Comparison of ENCODE assay signal across 8 cellular contexts in genomic region chr5:178130576-178131445, GRCh38. TPM values are rescaled to one million over a fixed set of nuclear protein-coding genes. Genes with fewer than 3 reads are reported as not detected.
DNase-seq lines count a peak whose midpoint lies in the region; ATAC-seq and TF ChIP-seq lines count a peak whose summit lies in the region.

A gene with protein sequence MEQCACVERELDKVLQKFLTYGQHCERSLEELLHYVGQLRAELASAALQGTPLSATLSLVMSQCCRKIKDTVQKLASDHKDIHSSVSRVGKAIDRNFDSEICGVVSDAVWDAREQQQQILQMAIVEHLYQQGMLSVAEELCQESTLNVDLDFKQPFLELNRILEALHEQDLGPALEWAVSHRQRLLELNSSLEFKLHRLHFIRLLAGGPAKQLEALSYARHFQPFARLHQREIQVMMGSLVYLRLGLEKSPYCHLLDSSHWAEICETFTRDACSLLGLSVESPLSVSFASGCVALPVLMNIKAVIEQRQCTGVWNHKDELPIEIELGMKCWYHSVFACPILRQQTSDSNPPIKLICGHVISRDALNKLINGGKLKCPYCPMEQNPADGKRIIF (plus strand): TSS chr5:178131014. CDS start chr5:178138120, 7,106 bp downstream.

- DNase-seq in DMS153 treated with DMSO at 0.1 percent for 48 hours (lab: John Stamatoyannopoulos, UW; ENCODE audit: unreplicated experiment) (peak; percentile 20), HuH-7.5 (ENCODE audit: low spot score) (peak; percentile 89), RKO (ENCODE audit: low spot score) (peak; percentile 88), esophagus muscularis mucosa (ENCODE audit: extremely low spot score) (no peak)
- DNase-seq in activated T-cell treated with anti-CD3 and anti-CD28 coated beads, Interleukin-2, amount 50 U/mL, for 72 hours, result peak; percentile 89 to 92
- peak; percentile 65 to 72 for DNase-seq in stimulated activated CD8-positive, alpha-beta memory T cell treated with anti-CD3 and anti-CD28 coated beads, Interleukin-7, amount 100 ng/mL, for 48 hours (ENCODE audit: extremely low read depth in 1 of 2, low read depth in 1 of 2)

- peaks cover 19% of the 10 kb centered on the region for H3K4me1 Mint-ChIP-seq in activated T-cell treated with anti-CD3 and anti-CD28 coated beads, Interleukin-2, amount 50 U/mL, for 72 hours (ENCODE audit: low read depth)

- WGBS in esophagus muscularis mucosa, result 0% methylated on average over 17 of the region's 102 CpGs

- no peaks in the 10 kb centered on the region for H3K9me3 Mint-ChIP-seq in activated T-cell treated with anti-CD3 and anti-CD28 coated beads, Interleukin-2, amount 50 U/mL, for 72 hours

- no peaks in the 10 kb centered on the region for H3K9me3 ChIP-seq in esophagus muscularis mucosa
- no peaks in the 10 kb centered on the region for H3K9me3 ChIP-seq in muscle layer of duodenum (ENCODE audit: control insufficient read depth in 1 of 2, low read length in 2 of 2)

- intact Hi-C loops in esophagus muscularis mucosa (cut with DNase I), result no loop called here

- peak within 1 kb of the TSS; percentile 18 for H3K27ac Mint-ChIP-seq in activated T-cell treated with anti-CD3 and anti-CD28 coated beads, Interleukin-2, amount 50 U/mL, for 72 hours

- H3K27me3 Mint-ChIP-seq in activated T-cell treated with anti-CD3 and anti-CD28 coated beads, Interleukin-2, amount 50 U/mL, for 72 hours (ENCODE audit: low read depth), result no peaks in the 10 kb centered on the region

- peak; percentile 80 for ATAC-seq in GM21526 (IDR thresholded peaks at IDR 0.05; ENCODE audit: low FRiP score, unreplicated experiment)
- peak; percentile 92 to 95 for ATAC-seq in activated T-cell treated with anti-CD3 and anti-CD28 coated beads, Interleukin-2, amount 50 U/mL, for 72 hours (replicated peaks in 1 of 2)

- TF ChIP-seq EP300 in esophagus muscularis mucosa (IDR thresholded peaks at IDR 0.05), result no peak

- H3K4me1 ChIP-seq in esophagus muscularis mucosa, result peaks cover 17 to 20% (median 19%) of the 10 kb centered on the region in 4 donors
- H3K4me1 ChIP-seq in muscle layer of duodenum (ENCODE audit: control insufficient read depth in 1 of 2, insufficient read depth in 2 of 2, low read length in 2 of 2), result peaks cover 4 to 12% of the 10 kb centered on the region in 2 donors

- H3K4me3 ChIP-seq in esophagus muscularis mucosa, result peak within 1 kb of the TSS; percentile 75 to 88 (median 82)
- H3K4me3 ChIP-seq in muscle layer of duodenum (ENCODE audit: low read depth in 1 of 2, low read length in 2 of 2), result peak within 1 kb of the TSS; percentile 78 to 91

- H3K4me3 Mint-ChIP-seq in activated T-cell treated with anti-CD3 and anti-CD28 coated beads, Interleukin-2, amount 50 U/mL, for 72 hours, result peak within 1 kb of the TSS; percentile 84 to 92

- no peak for TF ChIP-seq CTCF in esophagus muscularis mucosa (IDR thresholded peaks at IDR 0.05)

- H3K36me3 Mint-ChIP-seq in activated T-cell treated with anti-CD3 and anti-CD28 coated beads, Interleukin-2, amount 50 U/mL, for 72 hours (ENCODE audit: insufficient read depth in 2 of 2), result peaks cover 0 to under 1% of the 10 kb centered on the region in 2 donors

- H3K27me3 ChIP-seq in esophagus muscularis mucosa (no peaks in the 10 kb centered on the region), muscle layer of duodenum (ENCODE audit: low read depth, low read length) (no peaks in the 10 kb centered on the region)

- H3K36me3 ChIP-seq in esophagus muscularis mucosa, result peaks cover 10 to 27% (median 19%) of the 10 kb centered on the region in 4 donors
- peaks cover 7 to 11% of the 10 kb centered on the region in 2 donors for H3K36me3 ChIP-seq in muscle layer of duodenum (ENCODE audit: control insufficient read depth in 1 of 2, insufficient read depth in 2 of 2, low read length in 2 of 2)

- peak; percentile 28 for TF ChIP-seq POLR2A in esophagus muscularis mucosa (IDR thresholded peaks at IDR 0.05; ENCODE audit: low read depth)

- H3K27ac ChIP-seq in esophagus muscularis mucosa (replicated peaks in 1 of 4) (peak within 1 kb of the TSS; percentile 94 to 99 (median 95)), muscle layer of duodenum (ENCODE audit: low read length) (peak within 1 kb of the TSS; percentile 63)

RNA-seq across cellular contexts. Expression of the gene that starts here (rescaled TPM):
- 10 to 100 TPM; 21.5 to 24.5 TPM for total RNA-seq in activated T-cell treated with anti-CD3 and anti-CD28 coated beads, Interleukin-2, amount 50 U/mL, for 72 hours
- 10 to 100 TPM; 43.2 to 53.9 (median 45.4) TPM for total RNA-seq in esophagus muscularis mucosa
